In the genomic region with DNA sequence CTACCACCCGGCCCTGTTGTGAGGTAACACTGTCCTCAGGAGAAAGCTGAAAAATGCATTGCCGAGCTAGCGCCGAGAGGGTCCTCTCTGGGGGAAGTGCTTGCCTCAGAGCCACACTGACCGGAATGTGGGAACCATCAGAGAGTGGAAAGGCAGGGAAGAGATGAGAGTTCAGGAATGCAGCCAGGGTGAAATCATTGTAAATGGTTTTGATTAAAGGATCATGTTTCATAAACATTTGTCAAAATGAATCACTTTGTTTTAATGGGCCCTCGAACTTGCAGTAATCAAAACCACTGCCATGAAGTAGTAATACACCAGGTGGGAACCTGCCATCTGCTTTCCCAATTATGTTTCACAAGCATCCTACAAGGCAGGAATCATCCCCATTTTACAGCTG, we compare ENCODE assay signal across 19 cellular contexts. TPM values are rescaled to one million over a fixed set of nuclear protein-coding genes. Genes with fewer than 3 reads are reported as not detected.
DNase-seq lines count a peak whose midpoint lies in the region; TF ChIP-seq lines count a peak whose summit lies in the region.
"Had no signal": no experiment of that assay in that cellular context is flagged by ENCODE, and none has a peak within 500 bp of the region (broad histone marks: within the 10 kb centered on the region; RNA-seq: fewer than 3 reads in every experiment).

No MANE protein-coding gene starts in this region.

- no peaks in the 10 kb centered on the region for H3K79me2 ChIP-seq in GM23248 (ENCODE audit: insufficient read depth)

- H3K36me3 ChIP-seq in GM23248 (ENCODE audit: low read depth) = no peaks in the 10 kb centered on the region
- peaks cover 45% of the 10 kb centered on the region for H3K36me3 ChIP-seq in SJCRH30

- no peak overlapping the region for H3K9ac ChIP-seq in GM23248

- in situ Hi-C loops in GM23248 (cut with MboI) = no loop called here

- H3K27me3 ChIP-seq in GM23248 (replicated peaks; ENCODE audit: insufficient read depth) (no peaks in the 10 kb centered on the region), SJCRH30 (no peaks in the 10 kb centered on the region)

- no peak overlapping the region for H3K4me3 ChIP-seq in GM23248
- H3K4me3 ChIP-seq in WI38 (ENCODE audit: low read depth, low read length) = peak overlapping the region; percentile 23
- H3K4me3 ChIP-seq in foreskin fibroblast (ENCODE audit: low read depth in 1 of 2, low read length in 2 of 2) = peak overlapping the region in 1 of 2 donors; percentile 21
- no peak overlapping the region for H3K4me3 ChIP-seq in SJCRH30
- H3K4me3 ChIP-seq: HAP-1, heart right ventricle, tibial artery had no signal

- H3K27ac ChIP-seq in GM23248 = no peak overlapping the region
- H3K27ac ChIP-seq in SJCRH30 = no peak overlapping the region
- H3K27ac ChIP-seq: heart right ventricle, tibial artery had no signal

- H3K4me1 ChIP-seq in GM23248 (ENCODE audit: insufficient read depth) (peaks cover 10% of the 10 kb centered on the region; the same call in 1 of the 2 replicates), SJCRH30 (no peaks in the 10 kb centered on the region)
- H3K4me1 ChIP-seq: HAP-1, heart right ventricle, tibial artery had no signal

- H4K20me1 ChIP-seq in GM23248 (ENCODE audit: insufficient read depth) = no peaks in the 10 kb centered on the region

- 0 out of 2 replicates have a peak overlapping the region, but pooled peaks have one; percentile 21 for H2AFZ ChIP-seq in GM23248

- TF ChIP-seq CTCF in WI38 (IDR thresholded peaks at IDR 0.05; ENCODE audit: low read depth, low read length) = no peak
- no peak for TF ChIP-seq CTCF in foreskin fibroblast (IDR thresholded peaks at IDR 0.05; ENCODE audit: low read depth, low read length)

- H3K4me2 ChIP-seq in GM23248 (ENCODE audit: unreplicated experiment) = peak overlapping the region; percentile 64

- H3F3A ChIP-seq in GM23248 (ENCODE audit: insufficient read depth) = peaks cover 9% of the 10 kb centered on the region; the same call in 1 of the 2 replicates

- no peaks in the 10 kb centered on the region for H3K9me2 ChIP-seq in GM23248 (ENCODE audit: insufficient read depth)

- WGBS in GM23248 (ENCODE audit: low coverage in 1 of 2, low lambda C conversion rate in 2 of 2, missing lambda C conversion rate in 2 of 2), 2 experiments = 5 to 7% methylated on average over 6 of the region's 6 CpGs

- H3K9me3 ChIP-seq in GM23248 (ENCODE audit: low read depth) (no peaks in the 10 kb centered on the region), SJCRH30 (replicated peaks) (no peaks in the 10 kb centered on the region)
- H3K9me3 ChIP-seq: HAP-1, heart right ventricle, tibial artery had no signal

- peak; percentile 68 for DNase-seq in AG08396 (ENCODE audit: low spot score)
- DNase-seq in GM23248 = peak; percentile 75
- peak; percentile 73 to 87 for DNase-seq in foreskin fibroblast
- DNase-seq in amygdala (lab: John Stamatoyannopoulos, UW) = no peak
- no peak for DNase-seq in NCI-H1930 (lab: John Stamatoyannopoulos, UW)
- DNase-seq in activated T-cell treated with anti-CD3 and anti-CD28 coated beads for 4 hours = no peak
- DNase-seq in SJCRH30 = no peak
- DNase-seq: activated CD8-positive, alpha-beta memory T cell treated with anti-CD3 and anti-CD28 coated beads for 24 hours; activated gamma-delta T cell; GDM1; heart right ventricle; left colon; NCI-H2107; SHP77 treated with DMSO at 0.1 percent for 48 hours; stimulated activated CD4-positive, alpha-beta T cell treated with anti-CD3 and anti-CD28 coated beads, Interleukin-2, amount 100 ng/mL, for 24 hours; tibial artery had no signal

RNA-seq across cellular contexts. Expression of gene IL17F, which starts 16.9 kb away (rescaled TPM):
- not detected in 2 replicates for total RNA-seq in GM23248 (2014; rRNA removed; shearing (Covaris generic))
- polyA plus RNA-seq in GM23248 (2016; fragmentation: Nextera tagmentation; extraction: Ambion mirVana) = not detected in 2 replicates
- not detected in 2 replicates for total RNA-seq in SJCRH30 (2014; rRNA removed; shearing (Covaris generic))
- total RNA-seq: heart right ventricle, left colon had no signal
- polyA plus RNA-seq: CD14-positive monocyte, heart right ventricle had no signal

RNA-seq across cellular contexts. Expression of gene MCM3, which starts 23.3 kb away (rescaled TPM):
- total RNA-seq in GM23248 (2014; rRNA removed; shearing (Covaris generic)) = 41.8 and 54.9 TPM in 2 replicates
- 29.8 and 30.6 TPM in 2 replicates for polyA plus RNA-seq in GM23248 (2016; fragmentation: Nextera tagmentation; extraction: Ambion mirVana)
- 153 and 155 TPM in 2 replicates for total RNA-seq in SJCRH30 (2014; rRNA removed; shearing (Covaris generic))

Comparison
In these comparisons a context has a peak if more than half of its experiments do, and no peak if none do; other contexts are left out.
1. DNase-seq: peak in AG08396 (single experiment), GM23248 (single experiment) and foreskin fibroblast (2 of 2); none in amygdala (0 of 56), NCI-H1930 (0 of 2), activated T-cell treated with anti-CD3 and anti-CD28 coated beads for 4 hours (single experiment) and SJCRH30 (0 of 2).